Comparison of ENCODE assay signal across 8 cellular contexts in the genomic region with DNA sequence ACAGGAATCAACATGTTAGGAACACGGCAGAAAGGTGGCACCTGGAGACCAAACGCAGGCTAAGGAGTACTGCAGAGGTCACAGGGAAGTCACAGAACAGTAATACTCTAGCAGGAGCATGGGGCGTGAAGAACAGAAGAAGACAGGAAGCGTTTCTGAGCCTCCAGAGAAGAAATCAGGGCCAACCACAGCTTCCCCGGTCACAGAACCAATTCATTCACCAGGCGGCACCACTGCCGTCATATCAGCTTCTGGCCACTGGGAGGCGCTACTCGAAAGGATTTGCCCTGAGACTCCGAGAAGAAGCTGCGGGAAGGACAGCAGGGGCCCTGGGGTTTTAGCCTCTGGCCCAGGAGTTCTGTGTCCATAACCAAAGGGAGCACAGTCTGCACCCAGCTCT.
DNase-seq lines count a peak whose midpoint lies in the region; ATAC-seq lines count a peak whose summit lies in the region.

No MANE protein-coding gene starts in this region.

- DNase-seq in ELR (ENCODE audit: low read depth) = peak; percentile 1
- peak; percentile 14 for DNase-seq in LHCN-M2 (ENCODE audit: low read depth)
- DNase-seq in SJCRH30 = peak; percentile 29 to 64
- DNase-seq in activated naive CD8-positive, alpha-beta T cell treated with anti-CD3 and anti-CD28 coated beads, Interleukin-2, amount 50 U/mL, for 16 hours (ENCODE audit: low read depth, low spot score) = peak; percentile 23
- DNase-seq in iris pigment epithelial cell (ENCODE audit: low read depth) = peak; percentile 22
- DNase-seq in stimulated activated CD4-positive, alpha-beta T cell treated with anti-CD3 and anti-CD28 coated beads, Interleukin-2, amount 100 ng/mL, for 4 hours (ENCODE audit: low read depth) = peak; percentile 7

- no peaks in the 10 kb centered on the region for H3K27me3 ChIP-seq in SJCRH30

- no peaks in the 10 kb centered on the region for H3K4me1 ChIP-seq in SJCRH30

- H3K27ac ChIP-seq in SJCRH30 = no peak overlapping the region

- H3K4me3 ChIP-seq in SJCRH30 = no peak overlapping the region

- ATAC-seq in GM18861 (IDR thresholded peaks at IDR 0.05; ENCODE audit: unreplicated experiment) = no peak
- no peak for ATAC-seq in GM18868 (IDR thresholded peaks at IDR 0.05; ENCODE audit: unreplicated experiment)

- H3K36me3 ChIP-seq in SJCRH30 = no peaks in the 10 kb centered on the region

- H3K9me3 ChIP-seq in SJCRH30 (replicated peaks) = no peaks in the 10 kb centered on the region
